Comparison of ENCODE assay signal across 9 cellular contexts in genomic region chr11:74418509-74418895, GRCh38. TPM values are rescaled to one million over a fixed set of nuclear protein-coding genes. Genes with fewer than 3 reads are reported as not detected.
DNase-seq lines count a peak whose midpoint lies in the region; ATAC-seq and TF ChIP-seq lines count a peak whose summit lies in the region.
"Had no signal": no experiment of that assay in that cellular context is flagged by ENCODE, and none has a peak within 500 bp of the region (broad histone marks: within the 10 kb centered on the region; RNA-seq: fewer than 3 reads in every experiment).

No MANE protein-coding gene starts in this region.

- peak; percentile 95 for ATAC-seq in thoracic aorta (ENCODE audit: insufficient number of reproducible peaks, low FRiP score, low read depth)
- ATAC-seq in GM21723 (IDR thresholded peaks at IDR 0.05; ENCODE audit: unreplicated experiment): no peak
- no peak for ATAC-seq in HG02981 (IDR thresholded peaks at IDR 0.05; ENCODE audit: unreplicated experiment)

- DNase-seq in SIG-M5 treated with dmso at 0.1 percent for 504 hours (lab: John Stamatoyannopoulos, UW; ENCODE audit: unreplicated experiment) (peak; percentile 28), SIG-M5 (lab: John Stamatoyannopoulos, UW) (no peak), SHP77 treated with DMSO at 0.1 percent for 48 hours (lab: John Stamatoyannopoulos, UW) (peak; percentile 81), fibroblast of villous mesenchyme (ENCODE audit: low read depth) (peak; percentile 66), thoracic aorta (ENCODE audit: low spot score) (no peak)
- no peak for DNase-seq in NK-92 treated with Interleukin-12 subunit alpha and Interleukin-12 subunit beta, amount 100 ng/mL, for 24 hours (lab: John Stamatoyannopoulos, UW)
- DNase-seq: RPMI8226 had no signal

- H3K27me3 ChIP-seq in thoracic aorta (replicated peaks; ENCODE audit: insufficient read depth): no peaks in the 10 kb centered on the region

- H3K4me3 ChIP-seq in fibroblast of villous mesenchyme (ENCODE audit: low read depth, low read length): no peak overlapping the region
- peak overlapping the region; percentile 36 for H3K4me3 ChIP-seq in thoracic aorta

- TF ChIP-seq CTCF in fibroblast of villous mesenchyme (IDR thresholded peaks at IDR 0.05; ENCODE audit: insufficient read depth, low read depth, low read length): no peak
- no peak for TF ChIP-seq CTCF in thoracic aorta (IDR thresholded peaks at IDR 0.05)

- peaks cover 15 to 23% of the 10 kb centered on the region in 2 donors for H3K4me1 ChIP-seq in thoracic aorta (ENCODE audit: control insufficient read depth in 1 of 2, low read depth in 2 of 2)

- no peaks in the 10 kb centered on the region for H3K36me3 ChIP-seq in thoracic aorta

- peak overlapping the region; percentile 81 to 88 for H3K27ac ChIP-seq in thoracic aorta

- H3K9me3 ChIP-seq in thoracic aorta: no peaks in the 10 kb centered on the region

RNA-seq across cellular contexts. Expression of gene PGM2L1, which starts 20.3 kb away (rescaled TPM):
- total RNA-seq in fibroblast of villous mesenchyme (2.6 and 6.1 TPM in 2 replicates), thoracic aorta (10 to 100 TPM in 1 of 2 donors, 1 to 10 TPM in 1; 8.9 to 12.4 TPM)

RNA-seq across cellular contexts. Expression of gene KCNE3, which starts 48.8 kb away (rescaled TPM):
- total RNA-seq in fibroblast of villous mesenchyme (under 0.01 and 0.64 TPM in 2 replicates), thoracic aorta (1 to 10 TPM; 6.6 to 8.3 TPM)

Comparison
In these comparisons a context has a peak if more than half of its experiments do, and no peak if none do; other contexts are left out.
1. DNase-seq: peak in SIG-M5 treated with dmso at 0.1 percent for 504 hours (single experiment), SHP77 treated with DMSO at 0.1 percent for 48 hours (single experiment) and fibroblast of villous mesenchyme (single experiment); none in SIG-M5 (single experiment), thoracic aorta (single experiment) and NK-92 treated with Interleukin-12 subunit alpha and Interleukin-12 subunit beta, amount 100 ng/mL, for 24 hours (single experiment).